In the genomic region with DNA sequence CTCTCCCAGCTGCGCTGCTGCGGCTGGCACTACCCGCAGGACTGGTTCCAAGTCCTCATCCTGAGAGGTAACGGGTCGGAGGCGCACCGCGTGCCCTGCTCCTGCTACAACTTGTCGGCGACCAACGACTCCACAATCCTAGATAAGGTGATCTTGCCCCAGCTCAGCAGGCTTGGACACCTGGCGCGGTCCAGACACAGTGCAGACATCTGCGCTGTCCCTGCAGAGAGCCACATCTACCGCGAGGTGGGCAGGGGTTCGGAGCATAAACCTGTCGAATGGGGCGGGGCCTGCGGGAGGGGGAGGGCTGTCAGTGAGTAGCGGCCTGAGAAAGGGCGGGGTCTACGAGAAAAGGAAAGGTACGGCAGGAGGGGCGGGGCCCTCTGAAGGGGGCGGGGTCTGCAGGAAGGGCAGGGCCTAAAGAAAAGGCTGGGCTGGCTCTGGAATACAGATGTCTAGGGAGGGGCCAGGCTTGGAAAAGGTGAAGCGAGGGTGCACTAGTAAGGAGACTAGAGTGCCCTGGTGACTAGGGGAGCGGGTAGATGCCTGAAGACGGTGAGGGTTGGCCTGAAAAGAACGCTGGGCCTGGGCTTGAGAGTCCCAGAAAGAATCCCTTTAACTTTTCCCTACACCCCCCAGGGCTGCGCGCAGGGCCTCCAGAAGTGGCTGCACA, we compare ENCODE assay signal across 9 cellular contexts. TPM values are rescaled to one million over a fixed set of nuclear protein-coding genes. Genes with fewer than 3 reads are reported as not detected.
DNase-seq lines count a peak whose midpoint lies in the region; ATAC-seq and TF ChIP-seq lines count a peak whose summit lies in the region.
"Had no signal": no experiment of that assay in that cellular context is flagged by ENCODE, and none has a peak within 500 bp of the region (broad histone marks: within the 10 kb centered on the region; RNA-seq: fewer than 3 reads in every experiment).

No MANE protein-coding gene starts in this region.

- H3K4me3 ChIP-seq in SU-DHL-6 (ENCODE audit: insufficient read depth, low read length, poor library complexity, severe bottlenecking): peak overlapping the region; percentile 17

- H3K27ac ChIP-seq in SU-DHL-6 (ENCODE audit: low read depth, low read length): peak overlapping the region; percentile 89

- peak overlapping the region; percentile 72 for H3K4me3 Mint-ChIP-seq in glutamatergic neuron (ENCODE audit: unreplicated experiment)
- H3K4me3 Mint-ChIP-seq: T-helper 1 cell treated with Interleukin-12 subunit alpha and Interleukin-12 subunit beta and Interleukin-4 antibody, amounts not matched to agents 30 μg/mL and 1 μg/mL, for 36 hours had no signal

- peaks cover 15% of the 10 kb centered on the region for H3K36me3 Mint-ChIP-seq in glutamatergic neuron (ENCODE audit: unreplicated experiment)

- no peak for TF ChIP-seq CTCF in SU-DHL-6 (IDR thresholded peaks at IDR 0.05; ENCODE audit: insufficient read depth, low read length, poor library complexity, severe bottlenecking)
- TF ChIP-seq CTCF in glutamatergic neuron (IDR thresholded peaks at IDR 0.05; ENCODE audit: partially characterized antibody, unreplicated experiment): no peak
- TF ChIP-seq CTCF in omental fat pad (IDR thresholded peaks at IDR 0.05): no peak

- no peaks in the 10 kb centered on the region for H4K20me1 ChIP-seq in SU-DHL-6 (ENCODE audit: low read depth, low read length)

- peaks cover 12% of the 10 kb centered on the region for H3K4me1 Mint-ChIP-seq in glutamatergic neuron (ENCODE audit: low read depth, unreplicated experiment)

- peaks cover 26% of the 10 kb centered on the region for H3K27me3 Mint-ChIP-seq in glutamatergic neuron (ENCODE audit: unreplicated experiment)

- no peaks in the 10 kb centered on the region for H3K27me3 ChIP-seq in SU-DHL-6 (ENCODE audit: low read length)

- no peaks in the 10 kb centered on the region for H3K9me3 ChIP-seq in SU-DHL-6 (ENCODE audit: insufficient read depth, low read length)

- 0 out of 2 replicates have a peak overlapping the region, but pooled peaks have one; percentile 41 for H3K9ac ChIP-seq in SU-DHL-6 (ENCODE audit: low read length)

- H3K79me2 ChIP-seq in SU-DHL-6 (ENCODE audit: insufficient read depth, low read length): peaks cover 30% of the 10 kb centered on the region

- DNase-seq in NCI-H2029 (lab: John Stamatoyannopoulos, UW) (peak; percentile 48), NCI-H2029 treated with DMSO at 0.1 percent for 48 hours (lab: John Stamatoyannopoulos, UW) (no peak), glutamatergic neuron (peak; percentile 81), omental fat pad (ENCODE audit: low spot score) (peak; percentile 73), C1 segment of cervical spinal cord (lab: John Stamatoyannopoulos, UW) (no peak)

- peak overlapping the region; percentile 88 for H3K4me2 ChIP-seq in SU-DHL-6 (ENCODE audit: low read depth, low read length, poor library complexity, severe bottlenecking)

- H3K36me3 ChIP-seq in SU-DHL-6 (ENCODE audit: low read length): peaks cover 15% of the 10 kb centered on the region

- peaks cover 15% of the 10 kb centered on the region for H3K9me3 Mint-ChIP-seq in glutamatergic neuron (ENCODE audit: unreplicated experiment)
- H3K9me3 Mint-ChIP-seq: T-helper 1 cell treated with Interleukin-12 subunit alpha and Interleukin-12 subunit beta and Interleukin-4 antibody, amounts not matched to agents 30 μg/mL and 1 μg/mL, for 36 hours had no signal

- peaks cover 57% of the 10 kb centered on the region for H3F3A ChIP-seq in SU-DHL-6 (ENCODE audit: insufficient read depth)

- ATAC-seq in omental fat pad (ENCODE audit: low FRiP score): peak; percentile 70
- no peak for ATAC-seq in GM18502 (IDR thresholded peaks at IDR 0.05; ENCODE audit: poor library complexity, unreplicated experiment)
- ATAC-seq in activated CD4-positive, CD25-positive, alpha-beta regulatory T cell treated with anti-CD3 and anti-CD28 coated beads, Interleukin-2, amount 50 U/mL, for 24 hours: no peak

- H3K27ac Mint-ChIP-seq in glutamatergic neuron (ENCODE audit: unreplicated experiment): no peak overlapping the region
- H3K27ac Mint-ChIP-seq: T-helper 1 cell treated with Interleukin-12 subunit alpha and Interleukin-12 subunit beta and Interleukin-4 antibody, amounts not matched to agents 30 μg/mL and 1 μg/mL, for 36 hours had no signal

- no peak overlapping the region for H2AFZ ChIP-seq in SU-DHL-6 (ENCODE audit: low read depth, low read length, severe bottlenecking)

- no peaks in the 10 kb centered on the region for H3K9me2 ChIP-seq in SU-DHL-6 (replicated peaks; ENCODE audit: insufficient read depth, low read length)

RNA-seq across cellular contexts. Expression of gene CD37, which starts 3.6 kb away (rescaled TPM):
- total RNA-seq in glutamatergic neuron (ENCODE audit: unreplicated experiment) (not detected), omental fat pad (10 to 100 TPM; 10.3 to 43.8 (median 21.5) TPM)

RNA-seq across cellular contexts. Expression of gene SLC6A16, which starts 13.8 kb away (rescaled TPM):
- total RNA-seq in glutamatergic neuron (ENCODE audit: unreplicated experiment) (6.6 TPM), omental fat pad (1 to 10 TPM; 1.0 to 5.7 (median 1.4) TPM)

RNA-seq across cellular contexts. Expression of gene TEAD2, which starts 23.4 kb away (rescaled TPM):
- 140 TPM for total RNA-seq in glutamatergic neuron (ENCODE audit: unreplicated experiment)
- total RNA-seq in omental fat pad: 10 to 100 TPM; 19.9 to 35.0 (median 26.1) TPM

RNA-seq across cellular contexts. Expression of gene DKKL1, which starts 24.9 kb away (rescaled TPM):
- total RNA-seq in glutamatergic neuron (ENCODE audit: unreplicated experiment): 2.8 TPM
- total RNA-seq in omental fat pad: not detected

RNA-seq across cellular contexts. Expression of gene KASH5, which starts 49.2 kb away (rescaled TPM):
- 0.49 TPM for total RNA-seq in glutamatergic neuron (ENCODE audit: unreplicated experiment)
- under 1 TPM in 1 of 4 donors, not detected in 3; 0.56 TPM for total RNA-seq in omental fat pad

Comparison
In these comparisons a context has a peak if more than half of its experiments do, and no peak if none do; other contexts are left out.
1. DNase-seq: peak in NCI-H2029 (single experiment), glutamatergic neuron (single experiment) and omental fat pad (single experiment); none in NCI-H2029 treated with DMSO at 0.1 percent for 48 hours (single experiment) and C1 segment of cervical spinal cord (0 of 14).